12 cellular contexts compared by ENCODE assay signal in genomic region chr5:78549043-78549442, GRCh38.
DNase-seq lines count a peak whose midpoint lies in the region; ATAC-seq lines count a peak whose summit lies in the region.
"Had no signal": no experiment of that assay in that cellular context is flagged by ENCODE, and none has a peak within 500 bp of the region (broad histone marks: within the 10 kb centered on the region; RNA-seq: fewer than 3 reads in every experiment).

No MANE protein-coding gene starts in this region.

- no peaks in the 10 kb centered on the region for H3K9me3 ChIP-seq in SJSA1 (replicated peaks)

- no peaks in the 10 kb centered on the region for H3K27me3 ChIP-seq in SJSA1 (replicated peaks)

- ATAC-seq in GM18909 (IDR thresholded peaks at IDR 0.05; ENCODE audit: poor library complexity, unreplicated experiment) (no peak), GM21390 (IDR thresholded peaks at IDR 0.05; ENCODE audit: unreplicated experiment) (no peak)

- no peaks in the 10 kb centered on the region for H3K36me3 ChIP-seq in SJSA1

- in situ Hi-C loops in G401 (cut with HindIII; ENCODE audit: low sequenced_read_pairs), result no loop called here

- H3K4me1 ChIP-seq in SJSA1 (replicated peaks), result peaks cover 73% of the 10 kb centered on the region

- no peak overlapping the region for H3K4me3 ChIP-seq in SJSA1
- H3K4me3 ChIP-seq: GM23248, SK-N-MC had no signal

- DNase-seq in GF-D8 (lab: John Stamatoyannopoulos, UW) (peak; percentile 76), SJSA1 (ENCODE audit: low read depth in 1 of 2, low spot score in 2 of 2) (no peak), globus pallidus (ENCODE audit: low spot score) (peak; percentile 77), putamen (ENCODE audit: low spot score) (peak; percentile 61), G401 (ENCODE audit: low spot score) (no peak), mesenteric fat pad (ENCODE audit: low spot score) (no peak)
- DNase-seq: cerebellar nuclear complex, GM23248, NCI-H187 treated with DMSO at 0.1 percent for 48 hours had no signal

- H3K27ac ChIP-seq in SJSA1, result peak overlapping the region; percentile 94
- H3K27ac ChIP-seq: SK-N-MC had no signal

Comparison
In these comparisons a context has a peak if more than half of its experiments do, and no peak if none do; other contexts are left out.
1. DNase-seq: peak in GF-D8 (single experiment), globus pallidus (single experiment) and putamen (single experiment); none in SJSA1 (0 of 2), G401 (single experiment) and mesenteric fat pad (single experiment).